Comparison of ENCODE assay signal across 8 cellular contexts in genomic region chr17:39461911-39462641, GRCh38. TPM values are rescaled to one million over a fixed set of nuclear protein-coding genes. Genes with fewer than 3 reads are reported as not detected.
DNase-seq lines count a peak whose midpoint lies in the region; ATAC-seq and TF ChIP-seq lines count a peak whose summit lies in the region.

No MANE protein-coding gene starts in this region.

- no peaks in the 10 kb centered on the region for H3K27me3 Mint-ChIP-seq in chondrocyte (ENCODE audit: low read depth)

- H3K27ac Mint-ChIP-seq in chondrocyte (ENCODE audit: unreplicated experiment), result peak overlapping the region; percentile 99

- H3K9me3 Mint-ChIP-seq in chondrocyte (ENCODE audit: low read depth), result no peaks in the 10 kb centered on the region

- H3K36me3 Mint-ChIP-seq in chondrocyte (ENCODE audit: low read depth), result peaks cover 5% of the 10 kb centered on the region

- H3K4me1 Mint-ChIP-seq in chondrocyte (ENCODE audit: low read depth), result peaks cover 39% of the 10 kb centered on the region

- TF ChIP-seq CTCF in chondrocyte (IDR thresholded peaks at IDR 0.05), result no peak

- H3K4me3 Mint-ChIP-seq in chondrocyte (ENCODE audit: unreplicated experiment), result peak overlapping the region; percentile 92

- peak; percentile 60 for ATAC-seq in HG03066 (IDR thresholded peaks at IDR 0.05; ENCODE audit: low read depth, unreplicated experiment)

- DNase-seq in activated T-cell treated with anti-CD3 and anti-CD28 coated beads for 4 hours, result peak; percentile 68
- DNase-seq in activated T-cell treated with anti-CD3 and anti-CD28 coated beads, Interleukin-2, amount 50 U/mL, for 1 hour, result no peak
- DNase-seq in T follicular helper cell (ENCODE audit: low read depth), result peak; percentile 19
- peak; percentile 52 for DNase-seq in chondrocyte (ENCODE audit: low spot score)
- peak; percentile 1 for DNase-seq in kidney glomerular epithelial cell (lab: John Stamatoyannopoulos, UW)
- peak; percentile 63 to 74 for DNase-seq in stimulated activated CD4-positive, alpha-beta T cell treated with anti-CD3 and anti-CD28 coated beads, Interleukin-4, amount 100 ng/mL, for 4 hours
- no peak for DNase-seq in SHP77 treated with DMSO at 0.1 percent for 48 hours (lab: John Stamatoyannopoulos, UW)

RNA-seq across cellular contexts. Expression of gene CDK12, which starts 0.8 kb away (rescaled TPM):
- 43.0 to 55.1 TPM (median 44.2 TPM) in 3 replicates for total RNA-seq in chondrocyte

RNA-seq across cellular contexts. Expression of gene MED1, which starts 11.0 kb away (rescaled TPM):
- 37.3 to 43.0 TPM (median 39.2 TPM) in 3 replicates for total RNA-seq in chondrocyte

Comparison
In these comparisons a context has a peak if more than half of its experiments do, and no peak if none do; other contexts are left out.
1. DNase-seq: peak in activated T-cell treated with anti-CD3 and anti-CD28 coated beads for 4 hours (single experiment), T follicular helper cell (single experiment), chondrocyte (single experiment), kidney glomerular epithelial cell (single experiment) and stimulated activated CD4-positive, alpha-beta T cell treated with anti-CD3 and anti-CD28 coated beads, Interleukin-4, amount 100 ng/mL, for 4 hours (2 of 2); none in activated T-cell treated with anti-CD3 and anti-CD28 coated beads, Interleukin-2, amount 50 U/mL, for 1 hour (single experiment) and SHP77 treated with DMSO at 0.1 percent for 48 hours (single experiment).